In the genomic region with DNA sequence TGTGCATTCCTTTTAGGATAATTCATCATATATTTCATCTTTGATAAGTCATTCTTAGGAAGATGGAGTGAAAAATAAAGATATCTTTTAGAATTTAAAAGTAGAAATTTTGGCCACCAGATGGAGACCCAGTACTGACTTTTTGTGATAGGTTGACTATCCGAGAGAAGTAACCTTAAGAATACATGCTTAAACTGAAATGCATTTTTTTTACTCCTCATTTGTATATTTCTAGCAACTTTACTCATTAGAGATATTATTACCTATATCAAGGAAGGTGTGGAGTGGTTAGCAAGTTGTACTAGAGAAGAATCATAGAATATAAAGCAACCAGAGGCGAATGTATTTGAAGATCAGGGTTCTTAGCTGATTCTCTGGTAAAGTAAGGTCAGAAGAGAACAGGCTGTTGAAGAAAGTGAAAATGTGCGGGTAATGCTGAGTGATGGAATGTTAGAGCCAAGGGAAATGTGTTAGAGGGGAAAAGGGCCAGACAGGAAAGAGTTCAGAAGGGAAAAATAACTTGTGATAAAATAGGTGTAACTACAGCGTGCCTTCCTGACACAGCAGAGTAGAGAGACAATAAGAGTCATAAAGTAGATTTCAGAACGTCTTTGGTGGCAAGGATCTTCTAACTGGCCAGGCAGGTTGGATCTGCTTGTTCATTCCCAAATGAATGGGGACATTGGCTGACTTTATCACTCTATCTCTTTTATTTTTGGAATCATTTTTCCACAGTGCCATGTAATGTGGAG, we compare ENCODE assay signal across 11 cellular contexts. TPM values are rescaled to one million over a fixed set of nuclear protein-coding genes. Genes with fewer than 3 reads are reported as not detected.
DNase-seq lines count a peak whose midpoint lies in the region; TF ChIP-seq lines count a peak whose summit lies in the region.
"Had no signal": no experiment of that assay in that cellular context is flagged by ENCODE, and none has a peak within 500 bp of the region (broad histone marks: within the 10 kb centered on the region; RNA-seq: fewer than 3 reads in every experiment).

No MANE protein-coding gene starts in this region.

- no peaks in the 10 kb centered on the region for H3K27me3 Mint-ChIP-seq in activated CD4-positive, alpha-beta memory T cell treated with anti-CD3 and anti-CD28 coated beads for 36 hours

- peaks cover 3% of the 10 kb centered on the region for H3K27me3 ChIP-seq in hepatocyte
- no peaks in the 10 kb centered on the region for H3K27me3 ChIP-seq in testis

- CTCF ChIA-PET in activated CD4-positive, alpha-beta memory T cell treated with anti-CD3 and anti-CD28 coated beads for 36 hours (lab: Charles Lee) = no interaction called here

- peak overlapping the region; percentile 39 for H3K27ac ChIP-seq in angular gyrus (ENCODE audit: low read depth, low read length)
- H3K27ac ChIP-seq in hepatocyte = no peak overlapping the region
- H3K27ac ChIP-seq in testis = no peak overlapping the region

- no peak for TF ChIP-seq POLR2A in testis (IDR thresholded peaks at IDR 0.05)

- H3K4me1 Mint-ChIP-seq in activated CD4-positive, alpha-beta memory T cell treated with anti-CD3 and anti-CD28 coated beads for 36 hours (ENCODE audit: low read depth) = no peaks in the 10 kb centered on the region
- H3K4me1 Mint-ChIP-seq: naive B cell had no signal

- no peak overlapping the region for H2AFZ ChIP-seq in hepatocyte

- no peaks in the 10 kb centered on the region for H3K79me2 ChIP-seq in hepatocyte

- DNase-seq in NCI-H1436 (lab: John Stamatoyannopoulos, UW) = peak; percentile 8
- DNase-seq in NCI-H1436 treated with DMSO at 0.1 percent for 48 hours (lab: John Stamatoyannopoulos, UW) = no peak
- DNase-seq in hepatocyte (ENCODE audit: low spot score) = peak; percentile 30
- peak; percentile 17 for DNase-seq in testis
- no peak for DNase-seq in activated CD4-positive, alpha-beta memory T cell treated with anti-CD3 and anti-CD28 coated beads for 36 hours
- no peak for DNase-seq in NCI-H1092 treated with DMSO at 0.1 percent for 48 hours (lab: John Stamatoyannopoulos, UW)
- DNase-seq in activated CD8-positive, alpha-beta memory T cell treated with anti-CD3 and anti-CD28 coated beads, Interleukin-2, amount 50 U/mL, for 4 hours = no peak
- DNase-seq: naive B cell, NCI-H774 had no signal

- no peaks in the 10 kb centered on the region for H3K36me3 Mint-ChIP-seq in activated CD4-positive, alpha-beta memory T cell treated with anti-CD3 and anti-CD28 coated beads for 36 hours
- H3K36me3 Mint-ChIP-seq: naive B cell had no signal

- no peak overlapping the region for H3K4me3 ChIP-seq in hepatocyte
- H3K4me3 ChIP-seq in testis = no peak overlapping the region

- H3K36me3 ChIP-seq in hepatocyte (replicated peaks; ENCODE audit: insufficient read depth, low read depth) (no peaks in the 10 kb centered on the region), testis (ENCODE audit: low read depth, missing control alignments) (no peaks in the 10 kb centered on the region)

- no peak overlapping the region for H3K4me3 Mint-ChIP-seq in activated CD4-positive, alpha-beta memory T cell treated with anti-CD3 and anti-CD28 coated beads for 36 hours
- H3K4me3 Mint-ChIP-seq: naive B cell had no signal

- H3K9me2 ChIP-seq in hepatocyte (replicated peaks; ENCODE audit: insufficient read depth) = no peaks in the 10 kb centered on the region

- H3K9me3 Mint-ChIP-seq in activated CD4-positive, alpha-beta memory T cell treated with anti-CD3 and anti-CD28 coated beads for 36 hours = no peaks in the 10 kb centered on the region

- no peaks in the 10 kb centered on the region for H3K9me3 ChIP-seq in hepatocyte (ENCODE audit: low read depth)
- no peaks in the 10 kb centered on the region for H3K9me3 ChIP-seq in testis

- intact Hi-C loops in testis (cut with DNase I; ENCODE audit: low total_unique reads) = loop anchor here (5.0 kb wide), 1 partner anchor 141 kb away; no protein-coding TSS in a partner anchor
- intact Hi-C loops in activated CD4-positive, alpha-beta memory T cell treated with anti-CD3 and anti-CD28 coated beads for 36 hours (cut with micrococcal nuclease) = no loop called here

- WGBS in hepatocyte (ENCODE audit: low lambda C conversion rate, missing lambda C conversion rate) = 45% methylated on average over 5 of the region's 5 CpGs
- WGBS in testis, 2 donors = 33 to 38% methylated on average over 5 of the region's 5 CpGs

- TF ChIP-seq CTCF in hepatocyte (IDR thresholded peaks at IDR 0.05; ENCODE audit: poor library complexity) (peak; percentile 63), testis (IDR thresholded peaks at IDR 0.05) (peak; percentile 40 to 67 (median 46))

- H3K4me2 ChIP-seq in hepatocyte = no peak overlapping the region

- no peak overlapping the region for H3K27ac Mint-ChIP-seq in activated CD4-positive, alpha-beta memory T cell treated with anti-CD3 and anti-CD28 coated beads for 36 hours
- H3K27ac Mint-ChIP-seq: naive B cell had no signal

- H3K4me1 ChIP-seq in hepatocyte (ENCODE audit: insufficient read depth) = no peaks in the 10 kb centered on the region
- peaks cover 3% of the 10 kb centered on the region for H3K4me1 ChIP-seq in testis

- POLR2A ChIA-PET in activated CD4-positive, alpha-beta memory T cell treated with anti-CD3 and anti-CD28 coated beads for 36 hours (lab: Charles Lee) = no interaction called here

- H4K20me1 ChIP-seq in hepatocyte (ENCODE audit: insufficient read depth, poor library complexity, severe bottlenecking) = no peaks in the 10 kb centered on the region

RNA-seq across cellular contexts. Expression of gene TDRD15, which starts 52.3 kb away (rescaled TPM):
- total RNA-seq in hepatocyte = 0.07 and 0.08 TPM in 2 replicates
- not detected in 2 replicates for polyA plus RNA-seq in hepatocyte
- 10 to 100 TPM in 1 of 2 donors, 1 to 10 TPM in 1; 8.4 to 11.3 TPM for total RNA-seq in testis
- polyA plus RNA-seq in testis (ENCODE audit: insufficient read depth, low read depth, low replicate concordance) = 4.1 TPM
- total RNA-seq in activated CD4-positive, alpha-beta memory T cell treated with anti-CD3 and anti-CD28 coated beads for 36 hours = under 1 TPM in 1 of 2 experiments, not detected in 1; 0.02 TPM
- total RNA-seq: activated CD8-positive, alpha-beta memory T cell treated with anti-CD3 and anti-CD28 coated beads for 36 hours had no signal

Comparison
In these comparisons a context has a peak if more than half of its experiments do, and no peak if none do; other contexts are left out.
1. DNase-seq: peak in NCI-H1436 (single experiment), hepatocyte (single experiment) and testis (single experiment); none in NCI-H1436 treated with DMSO at 0.1 percent for 48 hours (single experiment), activated CD4-positive, alpha-beta memory T cell treated with anti-CD3 and anti-CD28 coated beads for 36 hours (single experiment), NCI-H1092 treated with DMSO at 0.1 percent for 48 hours (single experiment) and activated CD8-positive, alpha-beta memory T cell treated with anti-CD3 and anti-CD28 coated beads, Interleukin-2, amount 50 U/mL, for 4 hours (single experiment).